In the genomic region with DNA sequence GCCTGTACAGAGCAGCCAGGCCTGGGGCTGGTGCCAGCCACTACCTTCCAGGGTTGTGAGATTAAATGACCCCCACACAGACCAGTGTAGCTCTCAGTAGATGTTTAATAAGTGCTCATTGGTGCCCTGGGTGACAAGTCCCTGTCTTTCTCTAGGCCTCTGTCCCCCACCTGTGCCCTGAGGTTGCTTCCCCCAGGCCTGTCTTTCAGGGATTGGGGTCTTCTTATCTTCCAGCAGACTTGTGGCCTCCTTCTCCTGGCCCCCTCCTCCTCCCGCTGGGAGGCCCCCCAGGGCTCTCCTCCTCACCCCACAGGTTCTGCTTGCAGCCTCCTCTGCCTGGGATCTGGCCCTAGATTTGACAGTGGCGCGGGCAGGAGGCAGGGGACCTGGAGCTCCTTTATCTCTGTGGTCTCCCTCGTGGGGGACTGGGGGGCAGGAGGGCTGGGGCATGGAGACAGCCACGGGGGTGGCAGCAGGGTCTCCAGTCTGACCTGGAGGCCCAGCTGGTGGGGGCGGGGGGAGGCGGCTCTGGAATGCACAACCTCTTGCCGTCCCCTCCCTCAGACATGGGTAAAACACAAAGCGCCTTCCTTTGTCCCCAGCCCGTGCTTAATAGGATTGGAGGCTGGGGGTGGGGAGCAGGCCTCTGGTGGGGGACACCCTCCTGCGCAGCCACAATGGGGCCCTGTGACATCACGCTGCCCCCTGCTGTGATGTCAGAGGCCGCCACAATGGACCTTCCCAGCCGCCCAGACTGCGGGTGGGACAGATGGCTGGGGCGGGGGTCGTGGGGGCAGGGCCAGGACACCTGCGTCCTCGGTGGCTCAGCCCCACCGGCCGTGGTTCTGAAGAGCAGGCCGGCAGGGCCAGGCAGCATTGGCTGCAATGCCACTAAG, we compare ENCODE assay signal across 2 cellular contexts.
TF ChIP-seq lines count a peak whose summit lies in the region.

No MANE protein-coding gene starts in this region.

TF ChIP-seq in Ishikawa, 13 proteins besides CTCF, POLR2A, EP300 and RAD21:
- TF ChIP-seq, protein P1, sequence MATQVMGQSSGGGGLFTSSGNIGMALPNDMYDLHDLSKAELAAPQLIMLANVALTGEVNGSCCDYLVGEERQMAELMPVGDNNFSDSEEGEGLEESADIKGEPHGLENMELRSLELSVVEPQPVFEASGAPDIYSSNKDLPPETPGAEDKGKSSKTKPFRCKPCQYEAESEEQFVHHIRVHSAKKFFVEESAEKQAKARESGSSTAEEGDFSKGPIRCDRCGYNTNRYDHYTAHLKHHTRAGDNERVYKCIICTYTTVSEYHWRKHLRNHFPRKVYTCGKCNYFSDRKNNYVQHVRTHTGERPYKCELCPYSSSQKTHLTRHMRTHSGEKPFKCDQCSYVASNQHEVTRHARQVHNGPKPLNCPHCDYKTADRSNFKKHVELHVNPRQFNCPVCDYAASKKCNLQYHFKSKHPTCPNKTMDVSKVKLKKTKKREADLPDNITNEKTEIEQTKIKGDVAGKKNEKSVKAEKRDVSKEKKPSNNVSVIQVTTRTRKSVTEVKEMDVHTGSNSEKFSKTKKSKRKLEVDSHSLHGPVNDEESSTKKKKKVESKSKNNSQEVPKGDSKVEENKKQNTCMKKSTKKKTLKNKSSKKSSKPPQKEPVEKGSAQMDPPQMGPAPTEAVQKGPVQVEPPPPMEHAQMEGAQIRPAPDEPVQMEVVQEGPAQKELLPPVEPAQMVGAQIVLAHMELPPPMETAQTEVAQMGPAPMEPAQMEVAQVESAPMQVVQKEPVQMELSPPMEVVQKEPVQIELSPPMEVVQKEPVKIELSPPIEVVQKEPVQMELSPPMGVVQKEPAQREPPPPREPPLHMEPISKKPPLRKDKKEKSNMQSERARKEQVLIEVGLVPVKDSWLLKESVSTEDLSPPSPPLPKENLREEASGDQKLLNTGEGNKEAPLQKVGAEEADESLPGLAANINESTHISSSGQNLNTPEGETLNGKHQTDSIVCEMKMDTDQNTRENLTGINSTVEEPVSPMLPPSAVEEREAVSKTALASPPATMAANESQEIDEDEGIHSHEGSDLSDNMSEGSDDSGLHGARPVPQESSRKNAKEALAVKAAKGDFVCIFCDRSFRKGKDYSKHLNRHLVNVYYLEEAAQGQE (IDR thresholded peaks at IDR 0.05; ENCODE audit: low read depth), result no peak
- TF ChIP-seq, protein P2, sequence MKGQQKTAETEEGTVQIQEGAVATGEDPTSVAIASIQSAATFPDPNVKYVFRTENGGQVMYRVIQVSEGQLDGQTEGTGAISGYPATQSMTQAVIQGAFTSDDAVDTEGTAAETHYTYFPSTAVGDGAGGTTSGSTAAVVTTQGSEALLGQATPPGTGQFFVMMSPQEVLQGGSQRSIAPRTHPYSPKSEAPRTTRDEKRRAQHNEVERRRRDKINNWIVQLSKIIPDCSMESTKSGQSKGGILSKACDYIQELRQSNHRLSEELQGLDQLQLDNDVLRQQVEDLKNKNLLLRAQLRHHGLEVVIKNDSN (IDR thresholded peaks at IDR 0.05), result no peak
- TF ChIP-seq CREB1 (IDR thresholded peaks at IDR 0.05; ENCODE audit: low read depth) (0 out of 2 replicates have a peak, but pooled peaks have one; percentile 22), FOXM1 (IDR thresholded peaks at IDR 0.05; ENCODE audit: borderline replicate concordance, low read depth) (no peak), TCF12 (IDR thresholded peaks at IDR 0.05; ENCODE audit: low read depth) (peak; percentile 77), EGR1 (IDR thresholded peaks at IDR 0.05) (no peak), CEBPB (IDR thresholded peaks at IDR 0.05) (no peak), YY1 (IDR thresholded peaks at IDR 0.05; ENCODE audit: low read depth) (no peak), ZBTB7A (IDR thresholded peaks at IDR 0.05; ENCODE audit: low read depth) (peak; percentile 97; the same call in 1 of the 2 replicates), TAF1 (IDR thresholded peaks at IDR 0.05; ENCODE audit: low read depth) (no peak), NFIC (IDR thresholded peaks at IDR 0.05) (no peak; the same call in 1 of the 2 replicates), TEAD4 (IDR thresholded peaks at IDR 0.05) (no peak)
- TF ChIP-seq, protein P3, sequence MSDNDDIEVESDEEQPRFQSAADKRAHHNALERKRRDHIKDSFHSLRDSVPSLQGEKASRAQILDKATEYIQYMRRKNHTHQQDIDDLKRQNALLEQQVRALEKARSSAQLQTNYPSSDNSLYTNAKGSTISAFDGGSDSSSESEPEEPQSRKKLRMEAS (IDR thresholded peaks at IDR 0.05), result no peak

TF ChIP-seq in K562, 482 proteins besides CTCF, POLR2A, EP300 and RAD21:
- peak; percentile 9; the same call in 1 of the 2 replicates for TF ChIP-seq CREM (IDR thresholded peaks at IDR 0.05; ENCODE audit: low read depth)
- TF ChIP-seq, protein P4, sequence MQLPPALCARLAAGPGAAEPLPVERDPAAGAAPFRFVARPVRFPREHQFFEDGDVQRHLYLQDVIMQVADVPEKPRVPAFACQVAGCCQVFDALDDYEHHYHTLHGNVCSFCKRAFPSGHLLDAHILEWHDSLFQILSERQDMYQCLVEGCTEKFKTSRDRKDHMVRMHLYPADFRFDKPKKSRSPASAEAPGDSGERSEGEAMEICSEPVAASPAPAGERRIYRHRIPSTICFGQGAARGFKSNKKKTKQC (CRISPR knock-in tag; IDR thresholded peaks at IDR 0.05), result no peak
